1 cellular context compared by ENCODE assay signal in genomic region chr2:88136817-88137216, GRCh38.
TF ChIP-seq lines count a peak whose summit lies in the region.

No MANE protein-coding gene starts in this region.

TF ChIP-seq in HepG2, 621 proteins besides CTCF, POLR2A, EP300 and RAD21 (continues in another document):
- TF ChIP-seq MIER2 (CRISPR knock-in tag; IDR thresholded peaks at IDR 0.05): peak; percentile 59; the same call in 1 of the 2 replicates
- TF ChIP-seq MXD4 (CRISPR knock-in tag; IDR thresholded peaks at IDR 0.05): 0 out of 2 replicates have a peak, but pooled peaks have one; percentile 64
- TF ChIP-seq MAZ (IDR thresholded peaks at IDR 0.05; ENCODE audit: borderline replicate concordance, low read depth, low read length): no peak
- TF ChIP-seq MAZ (CRISPR knock-in tag; IDR thresholded peaks at IDR 0.05; ENCODE audit: low read depth): peak; percentile 41; the same call in 1 of the 2 replicates
- no peak for TF ChIP-seq RELA (CRISPR knock-in tag; IDR thresholded peaks at IDR 0.05)
- TF ChIP-seq GATA4 (IDR thresholded peaks at IDR 0.05; ENCODE audit: borderline replicate concordance, low read depth): no peak
- TF ChIP-seq ZNF761 (CRISPR knock-in tag; conservative IDR thresholded peaks at IDR 0.05): no peak
- 0 out of 2 replicates have a peak, but pooled peaks have one; percentile 25 for TF ChIP-seq BRD4 (CRISPR knock-in tag; IDR thresholded peaks at IDR 0.05)
- TF ChIP-seq POLR2AphosphoS2 (IDR thresholded peaks at IDR 0.05; ENCODE audit: low read depth, low read length): no peak
- no peak for TF ChIP-seq ETS1 (CRISPR knock-in tag; IDR thresholded peaks at IDR 0.05)
- no peak for TF ChIP-seq KLF9 (CRISPR knock-in tag; IDR thresholded peaks at IDR 0.05; ENCODE audit: low read depth)
- TF ChIP-seq ZNF879 (CRISPR knock-in tag; IDR thresholded peaks at IDR 0.05): no peak
- TF ChIP-seq ZBTB3 (CRISPR knock-in tag; IDR thresholded peaks at IDR 0.05; ENCODE audit: borderline replicate concordance, low read depth): no peak
- TF ChIP-seq ZBTB46 (CRISPR knock-in tag; IDR thresholded peaks at IDR 0.05; ENCODE audit: borderline replicate concordance): no peak
- no peak for TF ChIP-seq ZNF275 (CRISPR knock-in tag; IDR thresholded peaks at IDR 0.05; ENCODE audit: borderline replicate concordance)
- TF ChIP-seq HOXD1 (CRISPR knock-in tag; IDR thresholded peaks at IDR 0.05): 0 out of 2 replicates have a peak, but pooled peaks have one; percentile 12
- TF ChIP-seq PRDM15 (CRISPR knock-in tag; IDR thresholded peaks at IDR 0.05): no peak
- no peak for TF ChIP-seq ZNF605 (CRISPR knock-in tag; IDR thresholded peaks at IDR 0.05)
- TF ChIP-seq ATRX (CRISPR knock-in tag; IDR thresholded peaks at IDR 0.05; ENCODE audit: borderline replicate concordance): no peak
- TF ChIP-seq SMARCC2 (IDR thresholded peaks at IDR 0.05): no peak
- no peak for TF ChIP-seq ZNF329 (CRISPR knock-in tag; IDR thresholded peaks at IDR 0.05; ENCODE audit: low read depth)
- no peak for TF ChIP-seq ZNF18 (CRISPR knock-in tag; IDR thresholded peaks at IDR 0.05; ENCODE audit: insufficient replicate concordance)
- no peak for TF ChIP-seq CENPBD1 (CRISPR knock-in tag; IDR thresholded peaks at IDR 0.05; ENCODE audit: borderline replicate concordance, low read depth)
- TF ChIP-seq ZNF318 (CRISPR knock-in tag; IDR thresholded peaks at IDR 0.05): no peak
- TF ChIP-seq HMG20A (CRISPR knock-in tag; IDR thresholded peaks at IDR 0.05; ENCODE audit: borderline replicate concordance): peak; percentile 71; the same call in 1 of the 2 replicates
- TF ChIP-seq MIER3 (CRISPR knock-in tag; IDR thresholded peaks at IDR 0.05; ENCODE audit: borderline replicate concordance): peak; percentile 49; the same call in 1 of the 2 replicates
- no peak for TF ChIP-seq ZFP62 (CRISPR knock-in tag; IDR thresholded peaks at IDR 0.05)
- no peak for TF ChIP-seq FOXO4 (CRISPR knock-in tag; conservative IDR thresholded peaks at IDR 0.05)
- TF ChIP-seq SALL1 (CRISPR knock-in tag; IDR thresholded peaks at IDR 0.05): peak; percentile 68
- no peak for TF ChIP-seq HOXA5 (CRISPR knock-in tag; IDR thresholded peaks at IDR 0.05)
- no peak for TF ChIP-seq ARNTL (CRISPR knock-in tag; IDR thresholded peaks at IDR 0.05)
- no peak for TF ChIP-seq NR3C1 (CRISPR knock-in tag; IDR thresholded peaks at IDR 0.05)
- TF ChIP-seq HNRNPK (IDR thresholded peaks at IDR 0.05; ENCODE audit: low read depth, low read length, poor library complexity, severe bottlenecking): no peak
- peak; percentile 55 for TF ChIP-seq KAT8 (CRISPR knock-in tag; IDR thresholded peaks at IDR 0.05)
- TF ChIP-seq CREB3 (CRISPR knock-in tag; IDR thresholded peaks at IDR 0.05): no peak
- no peak for TF ChIP-seq ZFP1 (CRISPR knock-in tag; IDR thresholded peaks at IDR 0.05)
- TF ChIP-seq SSRP1 (CRISPR knock-in tag; IDR thresholded peaks at IDR 0.05): peak; percentile 38; the same call in 1 of the 2 replicates
- no peak for TF ChIP-seq RBM39 (IDR thresholded peaks at IDR 0.05; ENCODE audit: low read depth, low read length, poor library complexity, severe bottlenecking)
- TF ChIP-seq REXO4 (CRISPR knock-in tag; IDR thresholded peaks at IDR 0.05; ENCODE audit: borderline replicate concordance): no peak
- TF ChIP-seq KLF11 (CRISPR knock-in tag; IDR thresholded peaks at IDR 0.05): no peak
- no peak for TF ChIP-seq NRL (CRISPR knock-in tag; IDR thresholded peaks at IDR 0.05; ENCODE audit: borderline replicate concordance)
